In genomic region chr1:178465011-178465410, GRCh38 we compare ENCODE assay signal across 21 cellular contexts. TPM values are rescaled to one million over a fixed set of nuclear protein-coding genes. Genes with fewer than 3 reads are reported as not detected.
A peak's percentile ranks its signal among the peaks of the same experiment; 100 is the strongest.
DNase-seq lines count a peak whose midpoint lies in the region; ATAC-seq and TF ChIP-seq lines count a peak whose summit lies in the region.
"Had no signal": no experiment of that assay in that cellular context is flagged by ENCODE, and none has a peak within 500 bp of the region (broad histone marks: within the 10 kb centered on the region; RNA-seq: fewer than 3 reads in every experiment).

No MANE protein-coding gene starts in this region.

- no peak overlapping the region for H3K4me3 ChIP-seq in AG10803 (ENCODE audit: low read length)
- H3K4me3 ChIP-seq in PC-3 (ENCODE audit: low read length), result no peak overlapping the region
- no peak overlapping the region for H3K4me3 ChIP-seq in BE2C (ENCODE audit: low read depth, low read length)
- H3K4me3 ChIP-seq in vagina, result no peak overlapping the region
- H3K4me3 ChIP-seq: colonic mucosa, left ventricle myocardium inferior, MG63, spleen, upper lobe of right lung had no signal

- no peak overlapping the region for H3K4me2 ChIP-seq in PC-3 (ENCODE audit: low read length)

- POLR2A ChIA-PET in PC-3 (lab: Charles Lee; ENCODE audit: unreplicated experiment), result no interaction called here

- no TSS peak for BruUV-seq in PC-3 (replicated peaks; lab: Mats Ljungman, UMichigan)

- no peaks in the 10 kb centered on the region for H3F3A ChIP-seq in PC-3 (ENCODE audit: low read length, unreplicated experiment)

- no peak for TF ChIP-seq CTCF in AG10803 (conservative IDR thresholded peaks at IDR 0.05; ENCODE audit: low read length)
- no peak for TF ChIP-seq CTCF in PC-3 (conservative IDR thresholded peaks at IDR 0.05; ENCODE audit: low read depth, low read length)
- TF ChIP-seq CTCF in BE2C (IDR thresholded peaks at IDR 0.05; ENCODE audit: low read depth, low read length), result no peak
- TF ChIP-seq CTCF in vagina (IDR thresholded peaks at IDR 0.05), result no peak

- H3K9me3 ChIP-seq in PC-3 (ENCODE audit: low read length) (no peaks in the 10 kb centered on the region), BE2C (no peaks in the 10 kb centered on the region), vagina (no peaks in the 10 kb centered on the region)
- H3K9me3 ChIP-seq: colonic mucosa, left ventricle myocardium inferior, MG63, spleen, upper lobe of right lung had no signal

- ATAC-seq in PC-3, result peak; percentile 79
- ATAC-seq: activated T-cell treated with anti-CD3 and anti-CD28 coated beads, Interleukin-2, amount 50 U/mL, for 72 hours; upper lobe of right lung had no signal

- H3K4me1 ChIP-seq in PC-3 (ENCODE audit: insufficient read depth, low read length), result peaks cover 4% of the 10 kb centered on the region
- no peaks in the 10 kb centered on the region for H3K4me1 ChIP-seq in BE2C
- no peaks in the 10 kb centered on the region for H3K4me1 ChIP-seq in vagina
- H3K4me1 ChIP-seq: colonic mucosa, parathyroid adenoma, spleen, upper lobe of right lung had no signal

- H3K36me3 ChIP-seq in PC-3 (ENCODE audit: low read depth, low read length) (no peaks in the 10 kb centered on the region; the same call in 1 of the 2 replicates), BE2C (no peaks in the 10 kb centered on the region), vagina (peaks cover 0 to 26% of the 10 kb centered on the region in 2 donors)
- H3K36me3 ChIP-seq: colonic mucosa had no signal

- H3K9me2 ChIP-seq in PC-3 (replicated peaks; ENCODE audit: low read length), result no peaks in the 10 kb centered on the region

- H3K9ac ChIP-seq in PC-3 (ENCODE audit: low read length), result no peak overlapping the region
- H3K9ac ChIP-seq: parathyroid adenoma had no signal

- CTCF ChIA-PET in PC-3 (lab: Charles Lee), result no interaction called here

- DNase-seq in AG10803 (ENCODE audit: low read depth) (peak; percentile 63), PC-3 (peak; percentile 36), dedifferentiated amniotic fluid mesenchymal stem cell (ENCODE audit: extremely low spot score) (peak; percentile 19), kidney tubule cell (ENCODE audit: low spot score) (peak; percentile 38), BE2C (no peak), vagina (ENCODE audit: extremely low spot score in 2 of 2) (no peak), DMS153 (lab: John Stamatoyannopoulos, UW) (no peak)
- DNase-seq in activated CD4-positive, alpha-beta T cell treated with anti-CD3 and anti-CD28 coated beads, Interleukin-2, amount 50 U/mL, for 1 hour, result no peak
- DNase-seq: activated CD4-positive, alpha-beta memory T cell treated with anti-CD3 and anti-CD28 coated beads for 36 hours; activated T-cell treated with anti-CD3 and anti-CD28 coated beads, Interleukin-2, amount 50 U/mL, for 72 hours; colonic mucosa; left ventricle myocardium inferior; MG63; NCI-H1930; NCI-H524; spleen; stimulated activated naive CD4-positive, alpha-beta T cell; upper lobe of right lung had no signal

- no peak overlapping the region for H2AFZ ChIP-seq in PC-3 (ENCODE audit: low read length)
- H2AFZ ChIP-seq: parathyroid adenoma had no signal

- no peaks in the 10 kb centered on the region for H4K20me1 ChIP-seq in PC-3 (ENCODE audit: low read length)

- no peak for TF ChIP-seq POLR2A in vagina (IDR thresholded peaks at IDR 0.05)

- H3K27ac ChIP-seq in PC-3 (ENCODE audit: low read length) (no peak overlapping the region), vagina (no peak overlapping the region)
- H3K27ac ChIP-seq: colonic mucosa, left ventricle myocardium inferior, parathyroid adenoma, spleen, upper lobe of right lung had no signal

- H3K79me2 ChIP-seq in PC-3 (ENCODE audit: low read length), result no peaks in the 10 kb centered on the region
- H3K79me2 ChIP-seq: parathyroid adenoma had no signal

- intact Hi-C loops in PC-3 (cut with micrococcal nuclease), result loop anchor here (5.0 kb wide), 1 partner anchor 153 kb away; no protein-coding TSS in a partner anchor
- intact Hi-C loops in vagina (cut with DNase I), result no loop called here

- H3K27me3 ChIP-seq in PC-3 (ENCODE audit: low read length) (no peaks in the 10 kb centered on the region), BE2C (no peaks in the 10 kb centered on the region), vagina (no peaks in the 10 kb centered on the region)
- H3K27me3 ChIP-seq: colonic mucosa, MG63, spleen, upper lobe of right lung had no signal

RNA-seq across cellular contexts. Expression of gene CLEC20A, which starts 31.8 kb away (rescaled TPM):
- total RNA-seq in PC-3 (2014; rRNA removed) (not detected in 2 replicates), vagina (not detected)
- not detected for polyA plus RNA-seq in BE2C (2012; ENCODE audit: insufficient read depth, insufficient read length, low read depth)
- total RNA-seq: activated CD4-positive, alpha-beta memory T cell treated with anti-CD3 and anti-CD28 coated beads for 36 hours; activated T-cell treated with anti-CD3 and anti-CD28 coated beads, Interleukin-2, amount 50 U/mL, for 72 hours; colonic mucosa; epithelial cell of proximal tubule; left ventricle myocardium inferior; upper lobe of right lung had no signal
- polyA plus RNA-seq: adipose tissue had no signal

RNA-seq across cellular contexts. Expression of gene TEX35, which starts 47.9 kb away (rescaled TPM):
- not detected in 2 replicates for total RNA-seq in PC-3 (2014; rRNA removed)
- polyA plus RNA-seq in BE2C (2012; ENCODE audit: insufficient read depth, insufficient read length, low read depth), result not detected
- total RNA-seq in vagina, result not detected
- total RNA-seq: activated CD4-positive, alpha-beta memory T cell treated with anti-CD3 and anti-CD28 coated beads for 36 hours; activated T-cell treated with anti-CD3 and anti-CD28 coated beads, Interleukin-2, amount 50 U/mL, for 72 hours; colonic mucosa; epithelial cell of proximal tubule; left ventricle myocardium inferior; spleen; upper lobe of right lung had no signal

Comparison
In these comparisons a context has a peak if more than half of its experiments do, and no peak if none do; other contexts are left out.
1. DNase-seq: peak in AG10803 (single experiment), PC-3 (single experiment), dedifferentiated amniotic fluid mesenchymal stem cell (single experiment) and kidney tubule cell (single experiment); none in BE2C (single experiment), vagina (0 of 2), DMS153 (single experiment) and activated CD4-positive, alpha-beta T cell treated with anti-CD3 and anti-CD28 coated beads, Interleukin-2, amount 50 U/mL, for 1 hour (single experiment).